2 cellular contexts compared by ENCODE assay signal in genomic region chr17:74276051-74276476, GRCh38.
TF ChIP-seq lines count a peak whose summit lies in the region.

No MANE protein-coding gene starts in this region.

TF ChIP-seq in GM23338, 12 proteins besides CTCF, POLR2A, EP300 and RAD21:
- TF ChIP-seq REST (IDR thresholded peaks at IDR 0.05; ENCODE audit: unreplicated experiment) = no peak

TF ChIP-seq in SK-N-SH, 30 proteins besides CTCF, POLR2A, EP300 and RAD21 (continued from another document):
- TF ChIP-seq IRF3 (IDR thresholded peaks at IDR 0.05; ENCODE audit: low read depth, low read length) (no peak), RCOR1 (IDR thresholded peaks at IDR 0.05; ENCODE audit: low read length) (no peak)
